Comparison of ENCODE assay signal across 1 cellular context in the genomic region with DNA sequence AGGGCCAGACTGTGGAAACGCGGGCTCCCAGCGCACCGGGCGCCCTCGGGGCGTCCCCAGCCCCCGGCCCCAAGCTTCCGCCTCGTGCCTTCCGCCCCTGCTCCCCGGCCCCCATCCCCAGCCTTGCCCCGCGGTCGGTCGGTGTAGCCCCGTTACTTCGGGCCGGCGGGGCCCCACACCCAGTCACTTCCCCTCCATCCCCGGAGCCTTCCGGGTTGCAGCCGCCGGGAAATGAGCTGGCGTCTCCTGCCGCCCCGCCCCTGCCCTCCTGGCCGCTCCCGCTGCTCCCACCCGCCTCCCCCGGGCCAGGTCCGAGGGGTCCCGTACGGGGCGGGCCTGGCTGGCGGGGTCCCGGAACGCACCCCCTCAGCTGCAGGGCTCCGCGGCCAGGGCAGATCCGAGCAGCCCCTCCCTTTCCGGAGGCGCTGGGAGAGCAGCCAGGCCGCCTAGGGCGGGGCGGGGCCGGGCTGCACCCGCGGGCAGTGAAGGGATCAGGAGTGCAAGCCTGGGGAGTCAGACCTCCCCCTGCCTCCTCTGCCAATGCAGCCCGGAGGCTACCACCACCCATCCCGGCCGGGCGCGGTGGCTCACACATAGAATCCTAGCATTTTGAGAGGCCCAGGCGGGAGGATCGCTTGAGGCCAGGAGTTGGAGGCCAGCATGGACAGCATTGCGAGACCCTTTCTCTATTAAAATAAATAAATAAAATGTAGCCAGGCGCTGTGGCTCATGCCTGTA.
TF ChIP-seq lines count a peak whose summit lies in the region.

No MANE protein-coding gene starts in this region.

TF ChIP-seq in HepG2, 621 proteins besides CTCF, POLR2A, EP300 and RAD21 (continued from another document and continues in another):
- no peak for TF ChIP-seq LRRFIP1 (CRISPR knock-in tag; conservative IDR thresholded peaks at IDR 0.05)
- no peak for TF ChIP-seq MBNL3 (CRISPR knock-in tag; conservative IDR thresholded peaks at IDR 0.05)
- no peak for TF ChIP-seq MATR3 (CRISPR knock-in tag; IDR thresholded peaks at IDR 0.05)
- TF ChIP-seq SSRP1 (CRISPR knock-in tag; IDR thresholded peaks at IDR 0.05), result no peak
- TF ChIP-seq ZNF703 (CRISPR knock-in tag; IDR thresholded peaks at IDR 0.05; ENCODE audit: borderline replicate concordance), result no peak
- no peak for TF ChIP-seq IRF1 (CRISPR knock-in tag; IDR thresholded peaks at IDR 0.05; ENCODE audit: low read depth)
- no peak for TF ChIP-seq ZNF234 (CRISPR knock-in tag; conservative IDR thresholded peaks at IDR 0.05)
- TF ChIP-seq ZNF232 (CRISPR knock-in tag; IDR thresholded peaks at IDR 0.05; ENCODE audit: borderline replicate concordance), result no peak
- TF ChIP-seq ZNF616 (CRISPR knock-in tag; IDR thresholded peaks at IDR 0.05; ENCODE audit: low read depth), result no peak
- TF ChIP-seq MIER3 (CRISPR knock-in tag; IDR thresholded peaks at IDR 0.05; ENCODE audit: borderline replicate concordance), result no peak
- no peak for TF ChIP-seq ZFP1 (CRISPR knock-in tag; IDR thresholded peaks at IDR 0.05)
- no peak for TF ChIP-seq HCFC1 (IDR thresholded peaks at IDR 0.05; ENCODE audit: low read depth, low read length)
- peak; percentile 69 for TF ChIP-seq SPEN (CRISPR knock-in tag; IDR thresholded peaks at IDR 0.05; ENCODE audit: low read depth)
- TF ChIP-seq ZNF781 (CRISPR knock-in tag; IDR thresholded peaks at IDR 0.05; ENCODE audit: borderline replicate concordance, not compliant biosample characterization), result no peak
- peak in 1 of 2 experiments; percentile 52; a peak in 1 of 4 replicates for TF ChIP-seq KLF16 (CRISPR knock-in tag; IDR thresholded peaks at IDR 0.05)
- 0 out of 2 replicates have a peak, but pooled peaks have one; percentile 13 for TF ChIP-seq HOXA3 (CRISPR knock-in tag; IDR thresholded peaks at IDR 0.05)
- TF ChIP-seq ONECUT2 (CRISPR knock-in tag; IDR thresholded peaks at IDR 0.05), result no peak
- TF ChIP-seq ZNF503 (CRISPR knock-in tag; IDR thresholded peaks at IDR 0.05), result no peak
- TF ChIP-seq ZNF674 (CRISPR knock-in tag; IDR thresholded peaks at IDR 0.05; ENCODE audit: low read depth), result no peak
- TF ChIP-seq ZNF225 (CRISPR knock-in tag; IDR thresholded peaks at IDR 0.05), result no peak
- TF ChIP-seq, protein P1, sequence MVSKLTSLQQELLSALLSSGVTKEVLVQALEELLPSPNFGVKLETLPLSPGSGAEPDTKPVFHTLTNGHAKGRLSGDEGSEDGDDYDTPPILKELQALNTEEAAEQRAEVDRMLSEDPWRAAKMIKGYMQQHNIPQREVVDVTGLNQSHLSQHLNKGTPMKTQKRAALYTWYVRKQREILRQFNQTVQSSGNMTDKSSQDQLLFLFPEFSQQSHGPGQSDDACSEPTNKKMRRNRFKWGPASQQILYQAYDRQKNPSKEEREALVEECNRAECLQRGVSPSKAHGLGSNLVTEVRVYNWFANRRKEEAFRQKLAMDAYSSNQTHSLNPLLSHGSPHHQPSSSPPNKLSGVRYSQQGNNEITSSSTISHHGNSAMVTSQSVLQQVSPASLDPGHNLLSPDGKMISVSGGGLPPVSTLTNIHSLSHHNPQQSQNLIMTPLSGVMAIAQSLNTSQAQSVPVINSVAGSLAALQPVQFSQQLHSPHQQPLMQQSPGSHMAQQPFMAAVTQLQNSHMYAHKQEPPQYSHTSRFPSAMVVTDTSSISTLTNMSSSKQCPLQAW (CRISPR knock-in tag; IDR thresholded peaks at IDR 0.05), result no peak
- TF ChIP-seq, protein P2, sequence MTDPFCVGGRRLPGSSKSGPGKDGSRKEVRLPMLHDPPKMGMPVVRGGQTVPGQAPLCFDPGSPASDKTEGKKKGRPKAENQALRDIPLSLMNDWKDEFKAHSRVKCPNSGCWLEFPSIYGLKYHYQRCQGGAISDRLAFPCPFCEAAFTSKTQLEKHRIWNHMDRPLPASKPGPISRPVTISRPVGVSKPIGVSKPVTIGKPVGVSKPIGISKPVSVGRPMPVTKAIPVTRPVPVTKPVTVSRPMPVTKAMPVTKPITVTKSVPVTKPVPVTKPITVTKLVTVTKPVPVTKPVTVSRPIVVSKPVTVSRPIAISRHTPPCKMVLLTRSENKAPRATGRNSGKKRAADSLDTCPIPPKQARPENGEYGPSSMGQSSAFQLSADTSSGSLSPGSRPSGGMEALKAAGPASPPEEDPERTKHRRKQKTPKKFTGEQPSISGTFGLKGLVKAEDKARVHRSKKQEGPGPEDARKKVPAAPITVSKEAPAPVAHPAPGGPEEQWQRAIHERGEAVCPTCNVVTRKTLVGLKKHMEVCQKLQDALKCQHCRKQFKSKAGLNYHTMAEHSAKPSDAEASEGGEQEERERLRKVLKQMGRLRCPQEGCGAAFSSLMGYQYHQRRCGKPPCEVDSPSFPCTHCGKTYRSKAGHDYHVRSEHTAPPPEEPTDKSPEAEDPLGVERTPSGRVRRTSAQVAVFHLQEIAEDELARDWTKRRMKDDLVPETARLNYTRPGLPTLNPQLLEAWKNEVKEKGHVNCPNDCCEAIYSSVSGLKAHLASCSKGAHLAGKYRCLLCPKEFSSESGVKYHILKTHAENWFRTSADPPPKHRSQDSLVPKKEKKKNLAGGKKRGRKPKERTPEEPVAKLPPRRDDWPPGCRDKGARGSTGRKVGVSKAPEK (CRISPR knock-in tag; IDR thresholded peaks at IDR 0.05; ENCODE audit: borderline replicate concordance), result no peak
- TF ChIP-seq SATB2 (CRISPR knock-in tag; IDR thresholded peaks at IDR 0.05), result no peak
- TF ChIP-seq CREB1 (IDR thresholded peaks at IDR 0.05), result no peak
- no peak for TF ChIP-seq CREB1 (CRISPR knock-in tag; IDR thresholded peaks at IDR 0.05)
- TF ChIP-seq, protein P3, sequence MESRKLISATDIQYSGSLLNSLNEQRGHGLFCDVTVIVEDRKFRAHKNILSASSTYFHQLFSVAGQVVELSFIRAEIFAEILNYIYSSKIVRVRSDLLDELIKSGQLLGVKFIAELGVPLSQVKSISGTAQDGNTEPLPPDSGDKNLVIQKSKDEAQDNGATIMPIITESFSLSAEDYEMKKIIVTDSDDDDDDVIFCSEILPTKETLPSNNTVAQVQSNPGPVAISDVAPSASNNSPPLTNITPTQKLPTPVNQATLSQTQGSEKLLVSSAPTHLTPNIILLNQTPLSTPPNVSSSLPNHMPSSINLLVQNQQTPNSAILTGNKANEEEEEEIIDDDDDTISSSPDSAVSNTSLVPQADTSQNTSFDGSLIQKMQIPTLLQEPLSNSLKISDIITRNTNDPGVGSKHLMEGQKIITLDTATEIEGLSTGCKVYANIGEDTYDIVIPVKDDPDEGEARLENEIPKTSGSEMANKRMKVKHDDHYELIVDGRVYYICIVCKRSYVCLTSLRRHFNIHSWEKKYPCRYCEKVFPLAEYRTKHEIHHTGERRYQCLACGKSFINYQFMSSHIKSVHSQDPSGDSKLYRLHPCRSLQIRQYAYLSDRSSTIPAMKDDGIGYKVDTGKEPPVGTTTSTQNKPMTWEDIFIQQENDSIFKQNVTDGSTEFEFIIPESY (CRISPR knock-in tag; IDR thresholded peaks at IDR 0.05), result no peak
- TF ChIP-seq KLF6 (CRISPR knock-in tag; IDR thresholded peaks at IDR 0.05), result no peak
- TF ChIP-seq NFYB (CRISPR knock-in tag; IDR thresholded peaks at IDR 0.05), result no peak
- TF ChIP-seq THRA (CRISPR knock-in tag; IDR thresholded peaks at IDR 0.05; ENCODE audit: borderline replicate concordance), result no peak
- TF ChIP-seq TAF1 (CRISPR knock-in tag; IDR thresholded peaks at IDR 0.05), result no peak
- TF ChIP-seq, protein P4, sequence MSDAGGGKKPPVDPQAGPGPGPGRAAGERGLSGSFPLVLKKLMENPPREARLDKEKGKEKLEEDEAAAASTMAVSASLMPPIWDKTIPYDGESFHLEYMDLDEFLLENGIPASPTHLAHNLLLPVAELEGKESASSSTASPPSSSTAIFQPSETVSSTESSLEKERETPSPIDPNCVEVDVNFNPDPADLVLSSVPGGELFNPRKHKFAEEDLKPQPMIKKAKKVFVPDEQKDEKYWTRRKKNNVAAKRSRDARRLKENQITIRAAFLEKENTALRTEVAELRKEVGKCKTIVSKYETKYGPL (CRISPR knock-in tag; IDR thresholded peaks at IDR 0.05), result no peak
- peak; percentile 27; the same call in 1 of the 2 replicates for TF ChIP-seq MYC (CRISPR knock-in tag; IDR thresholded peaks at IDR 0.05; ENCODE audit: borderline replicate concordance)
- TF ChIP-seq, protein P5, sequence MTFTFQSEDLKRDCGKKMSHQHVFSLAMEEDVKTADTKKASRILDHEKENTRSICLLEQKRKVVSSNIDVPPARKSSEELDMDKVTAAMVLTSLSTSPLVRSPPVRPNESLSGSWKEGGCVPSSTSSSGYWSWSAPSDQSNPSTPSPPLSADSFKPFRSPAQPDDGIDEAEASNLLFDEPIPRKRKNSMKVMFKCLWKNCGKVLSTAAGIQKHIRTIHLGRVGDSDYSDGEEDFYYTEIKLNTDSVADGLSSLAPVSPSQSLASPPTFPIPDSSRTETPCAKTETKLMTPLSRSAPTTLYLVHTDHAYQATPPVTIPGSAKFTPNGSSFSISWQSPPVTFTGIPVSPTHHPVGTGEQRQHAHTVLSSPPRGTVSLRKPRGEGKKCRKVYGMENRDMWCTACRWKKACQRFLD (CRISPR knock-in tag; IDR thresholded peaks at IDR 0.05; ENCODE audit: borderline replicate concordance), result no peak
- TF ChIP-seq, protein P6, sequence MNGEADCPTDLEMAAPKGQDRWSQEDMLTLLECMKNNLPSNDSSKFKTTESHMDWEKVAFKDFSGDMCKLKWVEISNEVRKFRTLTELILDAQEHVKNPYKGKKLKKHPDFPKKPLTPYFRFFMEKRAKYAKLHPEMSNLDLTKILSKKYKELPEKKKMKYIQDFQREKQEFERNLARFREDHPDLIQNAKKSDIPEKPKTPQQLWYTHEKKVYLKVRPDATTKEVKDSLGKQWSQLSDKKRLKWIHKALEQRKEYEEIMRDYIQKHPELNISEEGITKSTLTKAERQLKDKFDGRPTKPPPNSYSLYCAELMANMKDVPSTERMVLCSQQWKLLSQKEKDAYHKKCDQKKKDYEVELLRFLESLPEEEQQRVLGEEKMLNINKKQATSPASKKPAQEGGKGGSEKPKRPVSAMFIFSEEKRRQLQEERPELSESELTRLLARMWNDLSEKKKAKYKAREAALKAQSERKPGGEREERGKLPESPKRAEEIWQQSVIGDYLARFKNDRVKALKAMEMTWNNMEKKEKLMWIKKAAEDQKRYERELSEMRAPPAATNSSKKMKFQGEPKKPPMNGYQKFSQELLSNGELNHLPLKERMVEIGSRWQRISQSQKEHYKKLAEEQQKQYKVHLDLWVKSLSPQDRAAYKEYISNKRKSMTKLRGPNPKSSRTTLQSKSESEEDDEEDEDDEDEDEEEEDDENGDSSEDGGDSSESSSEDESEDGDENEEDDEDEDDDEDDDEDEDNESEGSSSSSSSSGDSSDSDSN (CRISPR knock-in tag; IDR thresholded peaks at IDR 0.05), result peak; percentile 60
- TF ChIP-seq MYNN (CRISPR knock-in tag; IDR thresholded peaks at IDR 0.05; ENCODE audit: low read depth), result no peak
- no peak for TF ChIP-seq TAF15 (IDR thresholded peaks at IDR 0.05; ENCODE audit: low read depth, low read length, poor library complexity, severe bottlenecking)
